ENCODE assay signal across 2 cellular contexts in genomic region chr17:45863857-45864654, GRCh38.
TF ChIP-seq lines count a peak whose summit lies in the region.

No MANE protein-coding gene starts in this region.

TF ChIP-seq in GM23338, 12 proteins besides CTCF, POLR2A, EP300 and RAD21:
- TF ChIP-seq POLR2AphosphoS5 (IDR thresholded peaks at IDR 0.05; ENCODE audit: low read depth) (no peak), EZH2phosphoT487 (IDR thresholded peaks at IDR 0.05; ENCODE audit: unreplicated experiment) (no peak), CREB1 (CRISPR knock-in tag; IDR thresholded peaks at IDR 0.05; ENCODE audit: low read depth) (no peak), EZH2 (IDR thresholded peaks at IDR 0.05; ENCODE audit: low read depth, unreplicated experiment) (no peak), NANOG (IDR thresholded peaks at IDR 0.05; ENCODE audit: borderline replicate concordance) (no peak), ZNF331 (CRISPR knock-in tag; IDR thresholded peaks at IDR 0.05; ENCODE audit: low read depth) (no peak), STAT1 (IDR thresholded peaks at IDR 0.05; ENCODE audit: unreplicated experiment) (no peak), JUNB (IDR thresholded peaks at IDR 0.05; ENCODE audit: unreplicated experiment) (no peak), ZNF462 (CRISPR knock-in tag; IDR thresholded peaks at IDR 0.05) (no peak), ZNF114 (CRISPR knock-in tag; IDR thresholded peaks at IDR 0.05) (no peak)
- TF ChIP-seq, protein P1, sequence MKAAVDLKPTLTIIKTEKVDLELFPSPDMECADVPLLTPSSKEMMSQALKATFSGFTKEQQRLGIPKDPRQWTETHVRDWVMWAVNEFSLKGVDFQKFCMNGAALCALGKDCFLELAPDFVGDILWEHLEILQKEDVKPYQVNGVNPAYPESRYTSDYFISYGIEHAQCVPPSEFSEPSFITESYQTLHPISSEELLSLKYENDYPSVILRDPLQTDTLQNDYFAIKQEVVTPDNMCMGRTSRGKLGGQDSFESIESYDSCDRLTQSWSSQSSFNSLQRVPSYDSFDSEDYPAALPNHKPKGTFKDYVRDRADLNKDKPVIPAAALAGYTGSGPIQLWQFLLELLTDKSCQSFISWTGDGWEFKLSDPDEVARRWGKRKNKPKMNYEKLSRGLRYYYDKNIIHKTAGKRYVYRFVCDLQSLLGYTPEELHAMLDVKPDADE (IDR thresholded peaks at IDR 0.05) = no peak
- TF ChIP-seq, protein P2, sequence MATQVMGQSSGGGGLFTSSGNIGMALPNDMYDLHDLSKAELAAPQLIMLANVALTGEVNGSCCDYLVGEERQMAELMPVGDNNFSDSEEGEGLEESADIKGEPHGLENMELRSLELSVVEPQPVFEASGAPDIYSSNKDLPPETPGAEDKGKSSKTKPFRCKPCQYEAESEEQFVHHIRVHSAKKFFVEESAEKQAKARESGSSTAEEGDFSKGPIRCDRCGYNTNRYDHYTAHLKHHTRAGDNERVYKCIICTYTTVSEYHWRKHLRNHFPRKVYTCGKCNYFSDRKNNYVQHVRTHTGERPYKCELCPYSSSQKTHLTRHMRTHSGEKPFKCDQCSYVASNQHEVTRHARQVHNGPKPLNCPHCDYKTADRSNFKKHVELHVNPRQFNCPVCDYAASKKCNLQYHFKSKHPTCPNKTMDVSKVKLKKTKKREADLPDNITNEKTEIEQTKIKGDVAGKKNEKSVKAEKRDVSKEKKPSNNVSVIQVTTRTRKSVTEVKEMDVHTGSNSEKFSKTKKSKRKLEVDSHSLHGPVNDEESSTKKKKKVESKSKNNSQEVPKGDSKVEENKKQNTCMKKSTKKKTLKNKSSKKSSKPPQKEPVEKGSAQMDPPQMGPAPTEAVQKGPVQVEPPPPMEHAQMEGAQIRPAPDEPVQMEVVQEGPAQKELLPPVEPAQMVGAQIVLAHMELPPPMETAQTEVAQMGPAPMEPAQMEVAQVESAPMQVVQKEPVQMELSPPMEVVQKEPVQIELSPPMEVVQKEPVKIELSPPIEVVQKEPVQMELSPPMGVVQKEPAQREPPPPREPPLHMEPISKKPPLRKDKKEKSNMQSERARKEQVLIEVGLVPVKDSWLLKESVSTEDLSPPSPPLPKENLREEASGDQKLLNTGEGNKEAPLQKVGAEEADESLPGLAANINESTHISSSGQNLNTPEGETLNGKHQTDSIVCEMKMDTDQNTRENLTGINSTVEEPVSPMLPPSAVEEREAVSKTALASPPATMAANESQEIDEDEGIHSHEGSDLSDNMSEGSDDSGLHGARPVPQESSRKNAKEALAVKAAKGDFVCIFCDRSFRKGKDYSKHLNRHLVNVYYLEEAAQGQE (IDR thresholded peaks at IDR 0.05; ENCODE audit: unreplicated experiment) = no peak

TF ChIP-seq in H1, 55 proteins besides CTCF, POLR2A, EP300 and RAD21:
- no peak for TF ChIP-seq SAP30 (IDR thresholded peaks at IDR 0.05; ENCODE audit: insufficient read depth, insufficient replicate concordance, low read length)
